In genomic region chr5:151771259-151772028, GRCh38 we compare ENCODE assay signal across 8 cellular contexts. TPM values are rescaled to one million over a fixed set of nuclear protein-coding genes. Genes with fewer than 3 reads are reported as not detected.
A peak's percentile ranks its signal among the peaks of the same experiment; 100 is the strongest.
DNase-seq lines count a peak whose midpoint lies in the region; ATAC-seq, FAIRE-seq and TF ChIP-seq lines count a peak whose summit lies in the region.

Gene G3BP1 (plus strand): TSS chr5:151771954. CDS start chr5:151786621, 14,667 bp downstream.

- no peaks in the 10 kb centered on the region for H3K27me3 ChIP-seq in BLaER1
- no peaks in the 10 kb centered on the region for H3K27me3 ChIP-seq in kidney epithelial cell (ENCODE audit: control insufficient read depth, insufficient read depth, low read length)

- peaks cover 6% of the 10 kb centered on the region; the same call in 1 of the 2 replicates for H3K36me3 ChIP-seq in BLaER1
- H3K36me3 ChIP-seq in kidney epithelial cell (ENCODE audit: control insufficient read depth, insufficient read depth, low read length) = no peaks in the 10 kb centered on the region

- H3K9ac ChIP-seq in BLaER1 = peak within 1 kb of the TSS; percentile 98

- ATAC-seq in HG03457 (IDR thresholded peaks at IDR 0.05; ENCODE audit: unreplicated experiment) = peak; percentile 81

- H3K9me3 ChIP-seq in BLaER1 = no peaks in the 10 kb centered on the region

- peak; percentile 65 for TF ChIP-seq CTCF in kidney epithelial cell (IDR thresholded peaks at IDR 0.05; ENCODE audit: insufficient read depth, low read length, poor library complexity, severe bottlenecking)

- H3K4me3 ChIP-seq in BLaER1 (peak within 1 kb of the TSS; percentile 93), kidney epithelial cell (ENCODE audit: low read depth, low read length) (peak within 1 kb of the TSS; percentile 90)

- DNase-seq in GM19239 (ENCODE audit: insufficient read length, low spot score) (peak; percentile 96), NCI-H524 treated with DMSO at 0.1 percent for 48 hours (lab: John Stamatoyannopoulos, UW) (peak; percentile 100), kidney epithelial cell (ENCODE audit: low read depth) (peak; percentile 100)
- DNase-seq in activated CD4-positive, alpha-beta T cell treated with anti-CD3 and anti-CD28 coated beads for 4 hours = peak; percentile 99 to 100
- DNase-seq in stimulated activated CD4-positive, alpha-beta T cell treated with anti-CD3 and anti-CD28 coated beads, Interleukin-15, amount 100 ng/mL, for 48 hours (ENCODE audit: low read depth in 2 of 2) = peak; percentile 99

- peaks cover 45% of the 10 kb centered on the region for H4K20me1 ChIP-seq in BLaER1

- peak; percentile 99 for FAIRE-seq in GM19239 (lab: Jason Lieb, UNC)

- peak within 1 kb of the TSS; percentile 99 for H3K27ac ChIP-seq in BLaER1
- peak within 1 kb of the TSS; percentile 99 for H3K27ac ChIP-seq in cingulate gyrus (ENCODE audit: low read depth, low read length)

- peaks cover 45% of the 10 kb centered on the region for H3K4me1 ChIP-seq in BLaER1

- H3K4me2 ChIP-seq in BLaER1 = peak within 1 kb of the TSS; percentile 99

RNA-seq across cellular contexts. Expression of gene G3BP1, which starts in this region (rescaled TPM):
- 134 and 154 TPM in 2 replicates for total RNA-seq in kidney epithelial cell

Comparison
In these comparisons a context has a peak if more than half of its experiments do, and no peak if none do; other contexts are left out.
1. Peak in every context shown above with its lines: DNase-seq, ATAC-seq, H3K4me3 ChIP-seq and H3K27ac ChIP-seq.